Comparison of ENCODE assay signal across 6 cellular contexts in genomic region chr5:147827017-147827416, GRCh38. TPM values are rescaled to one million over a fixed set of nuclear protein-coding genes. Genes with fewer than 3 reads are reported as not detected.
"Had no signal": no experiment of that assay in that cellular context is flagged by ENCODE, and none has a peak within 500 bp of the region (broad histone marks: within the 10 kb centered on the region; RNA-seq: fewer than 3 reads in every experiment).

No MANE protein-coding gene starts in this region.

RNA-seq across cellular contexts. Expression of gene SPINK1, which starts 4.5 kb away (rescaled TPM):
- total RNA-seq: GM23248, H4, HFFc6, HT1080 had no signal
- polyA plus RNA-seq: GM23248, IgD-negative memory B cell had no signal

RNA-seq across cellular contexts. Expression of gene JAKMIP2, which starts 44.5 kb away (rescaled TPM):
- total RNA-seq: GM23248, HFFc6 had no signal

RNA-seq across cellular contexts. Expression of gene SCGB3A2, which starts 51.5 kb away (rescaled TPM):
- total RNA-seq: GM23248, H4, HepG2, HFFc6, HT1080 had no signal
- polyA plus RNA-seq: GM23248, HepG2, IgD-negative memory B cell had no signal
